ENCODE assay signal across 8 cellular contexts in the genomic region with DNA sequence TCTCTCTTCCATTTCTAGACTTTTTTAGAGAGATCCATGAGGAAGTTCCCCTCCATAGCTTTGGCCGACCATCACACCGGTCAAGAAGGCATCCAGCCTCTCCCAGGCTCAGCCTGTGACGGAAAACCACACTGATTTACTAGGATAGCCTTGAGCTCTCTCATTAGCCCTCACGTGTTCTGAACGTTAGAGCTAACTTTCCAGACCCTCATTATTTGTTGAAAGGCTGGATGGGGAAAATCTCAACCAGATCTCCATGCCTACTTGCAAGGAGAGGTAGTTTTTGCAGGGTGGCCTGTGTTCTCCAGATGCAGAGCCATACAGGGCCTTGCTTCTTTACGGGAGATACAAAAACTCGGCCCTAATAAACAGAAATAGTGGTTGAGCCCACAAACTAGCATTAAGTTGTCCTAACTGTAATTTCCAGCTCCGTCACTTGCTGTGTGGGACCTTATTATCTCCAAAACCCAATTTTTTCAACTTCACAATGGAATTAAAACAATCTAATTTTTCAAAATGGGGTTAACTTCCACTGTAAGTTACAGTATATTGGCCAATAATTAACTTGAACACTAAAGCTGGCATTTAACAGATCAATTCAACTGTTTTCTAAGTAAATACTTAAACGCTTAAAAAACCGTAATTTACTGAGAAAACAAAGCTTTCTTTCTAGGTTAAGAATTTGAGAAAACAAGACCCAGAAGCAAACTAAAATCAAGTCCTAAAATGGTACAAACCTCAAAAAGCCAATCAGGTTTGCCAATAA.
DNase-seq lines count a peak whose midpoint lies in the region; ATAC-seq and TF ChIP-seq lines count a peak whose summit lies in the region.

No MANE protein-coding gene starts in this region.

- DNase-seq in activated CD4-positive, alpha-beta T cell treated with anti-CD3 and anti-CD28 coated beads, Interleukin-2, amount 10 ng/mL, durations not matched to agents 24 days and 14 days, result no peak
- no peak for DNase-seq in activated CD4-positive, alpha-beta T cell treated with anti-CD3 and anti-CD28 coated beads, Interleukin-2, amount 50 U/mL, for 48 hours
- DNase-seq in RPMI7951 (ENCODE audit: low read depth) (peak; percentile 2), glutamatergic neuron (no peak), thoracic aorta (ENCODE audit: low spot score) (no peak), SKM-1 treated with dmso at 0.1 percent for 144 hours (lab: John Stamatoyannopoulos, UW; ENCODE audit: unreplicated experiment) (no peak), NCI-H1694 treated with DMSO at 0.1 percent for 48 hours (lab: John Stamatoyannopoulos, UW) (no peak), foreskin keratinocyte (no peak)

- peak overlapping the region; percentile 93 for H3K27ac Mint-ChIP-seq in activated CD4-positive, alpha-beta T cell treated with anti-CD3 and anti-CD28 coated beads, Interleukin-2, amount 10 ng/mL, durations not matched to agents 24 days and 14 days
- H3K27ac Mint-ChIP-seq in glutamatergic neuron (ENCODE audit: unreplicated experiment), result peak overlapping the region; percentile 86

- peaks cover 6% of the 10 kb centered on the region for H3K9me3 Mint-ChIP-seq in activated CD4-positive, alpha-beta T cell treated with anti-CD3 and anti-CD28 coated beads, Interleukin-2, amount 10 ng/mL, durations not matched to agents 24 days and 14 days
- H3K9me3 Mint-ChIP-seq in glutamatergic neuron (ENCODE audit: unreplicated experiment), result peaks cover 5% of the 10 kb centered on the region

- intact Hi-C loops in activated CD4-positive, alpha-beta T cell treated with anti-CD3 and anti-CD28 coated beads, Interleukin-2, amount 10 ng/mL, durations not matched to agents 24 days and 14 days (cut with micrococcal nuclease), result loop anchor here (1.0 to 5.0 kb wide), 6 partner anchors 16 to 371 kb away; a partner anchor contains a TSS

- H3K36me3 Mint-ChIP-seq in activated CD4-positive, alpha-beta T cell treated with anti-CD3 and anti-CD28 coated beads, Interleukin-2, amount 10 ng/mL, durations not matched to agents 24 days and 14 days (ENCODE audit: low read depth), result no peaks in the 10 kb centered on the region
- no peaks in the 10 kb centered on the region for H3K36me3 Mint-ChIP-seq in glutamatergic neuron (ENCODE audit: unreplicated experiment)

- no peaks in the 10 kb centered on the region for H3K9me3 ChIP-seq in thoracic aorta

- H3K27ac ChIP-seq in thoracic aorta (peak overlapping the region; percentile 82 to 97), foreskin keratinocyte (no peak overlapping the region)

- peak overlapping the region; percentile 84 for H3K4me3 ChIP-seq in thoracic aorta

- H3K36me3 ChIP-seq in thoracic aorta, result peaks cover 4% of the 10 kb centered on the region

- ATAC-seq in thoracic aorta (ENCODE audit: insufficient number of reproducible peaks, low FRiP score, low read depth) (no peak), foreskin keratinocyte (no peak)

- H3K4me1 Mint-ChIP-seq in activated CD4-positive, alpha-beta T cell treated with anti-CD3 and anti-CD28 coated beads, Interleukin-2, amount 10 ng/mL, durations not matched to agents 24 days and 14 days, result peaks cover 16% of the 10 kb centered on the region
- no peaks in the 10 kb centered on the region for H3K4me1 Mint-ChIP-seq in glutamatergic neuron (ENCODE audit: low read depth, unreplicated experiment)

- no peaks in the 10 kb centered on the region for H3K27me3 Mint-ChIP-seq in activated CD4-positive, alpha-beta T cell treated with anti-CD3 and anti-CD28 coated beads, Interleukin-2, amount 10 ng/mL, durations not matched to agents 24 days and 14 days
- no peaks in the 10 kb centered on the region for H3K27me3 Mint-ChIP-seq in glutamatergic neuron (ENCODE audit: unreplicated experiment)

- H3K4me1 ChIP-seq in thoracic aorta (ENCODE audit: control insufficient read depth in 1 of 2, low read depth in 2 of 2) (peaks cover 4 to 28% of the 10 kb centered on the region in 2 donors), foreskin keratinocyte (peaks cover 6% of the 10 kb centered on the region)

- H3K4me3 Mint-ChIP-seq in activated CD4-positive, alpha-beta T cell treated with anti-CD3 and anti-CD28 coated beads, Interleukin-2, amount 10 ng/mL, durations not matched to agents 24 days and 14 days, result peak overlapping the region; percentile 86
- H3K4me3 Mint-ChIP-seq in glutamatergic neuron (ENCODE audit: unreplicated experiment), result peak overlapping the region; percentile 94

- TF ChIP-seq CTCF in glutamatergic neuron (IDR thresholded peaks at IDR 0.05; ENCODE audit: partially characterized antibody, unreplicated experiment) (no peak), thoracic aorta (IDR thresholded peaks at IDR 0.05) (no peak), foreskin keratinocyte (conservative IDR thresholded peaks at IDR 0.05) (no peak)

- H3K27me3 ChIP-seq in thoracic aorta (replicated peaks; ENCODE audit: insufficient read depth) (no peaks in the 10 kb centered on the region), foreskin keratinocyte (no peaks in the 10 kb centered on the region)
